ENCODE assay signal across 19 cellular contexts in genomic region chr17:31834448-31834847, GRCh38. TPM values are rescaled to one million over a fixed set of nuclear protein-coding genes. Genes with fewer than 3 reads are reported as not detected.
A peak's percentile ranks its signal among the peaks of the same experiment; 100 is the strongest.
DNase-seq lines count a peak whose midpoint lies in the region; ATAC-seq, FAIRE-seq and TF ChIP-seq lines count a peak whose summit lies in the region.
"Had no signal": no experiment of that assay in that cellular context is flagged by ENCODE, and none has a peak within 500 bp of the region (broad histone marks: within the 10 kb centered on the region; RNA-seq: fewer than 3 reads in every experiment).

No MANE protein-coding gene starts in this region.

- H3K27ac ChIP-seq in Peyer's patch, result no peak overlapping the region
- H3K27ac ChIP-seq in small intestine (ENCODE audit: low read depth in 1 of 2, low read length in 1 of 2), result no peak overlapping the region
- H3K27ac ChIP-seq: cardiac muscle cell, epithelial cell of prostate had no signal

- DNase-seq in GM12891 (ENCODE audit: insufficient read length, low spot score) (peak; percentile 27), Peyer's patch (peak in 2 of 3 donors; percentile 43 to 58), memory B cell (ENCODE audit: low spot score in 2 of 2) (peak in 1 of 2 donors; percentile 14), small intestine (no peak), GM19238 (ENCODE audit: insufficient read length, low spot score) (no peak)
- DNase-seq: activated CD4-positive, alpha-beta T cell treated with anti-CD3 and anti-CD28 coated beads for 4 hours; HCEC 1CT; hippocampal formation; left ventricle myocardium superior; NCI-H1694; NCI-H69 had no signal

- H3K9me3 ChIP-seq in Peyer's patch, result no peaks in the 10 kb centered on the region
- no peaks in the 10 kb centered on the region for H3K9me3 ChIP-seq in small intestine (ENCODE audit: control insufficient read depth, low read depth)

- no peak for TF ChIP-seq POLR2A in GM12891 (IDR thresholded peaks at IDR 0.05; ENCODE audit: low read depth, low read length)
- no peak for TF ChIP-seq POLR2A in Peyer's patch (IDR thresholded peaks at IDR 0.05)

- no peaks in the 10 kb centered on the region for H3K36me3 Mint-ChIP-seq in memory B cell
- H3K36me3 Mint-ChIP-seq: CD14-positive monocyte had no signal

- FAIRE-seq in GM12891 (lab: Jason Lieb, UNC) (peak; percentile 80), small intestine (lab: Jason Lieb, UNC) (no peak)

- H3K27me3 ChIP-seq in Peyer's patch (no peaks in the 10 kb centered on the region), small intestine (ENCODE audit: control insufficient read depth in 2 of 2, insufficient read depth in 2 of 2, low read length in 2 of 2) (no peaks in the 10 kb centered on the region)
- H3K27me3 ChIP-seq: cardiac muscle cell had no signal

- H3K9me3 Mint-ChIP-seq in memory B cell, result no peaks in the 10 kb centered on the region

- no peak overlapping the region for H3K27ac Mint-ChIP-seq in memory B cell
- H3K27ac Mint-ChIP-seq: nephron had no signal

- H3K36me3 ChIP-seq in Peyer's patch (no peaks in the 10 kb centered on the region), small intestine (ENCODE audit: control insufficient read depth in 2 of 2, insufficient read depth in 2 of 2, low read length in 2 of 2) (no peaks in the 10 kb centered on the region)
- H3K36me3 ChIP-seq: cardiac muscle cell had no signal

- WGBS in small intestine, 3 donors, result 57 to 75% (median 75%) methylated on average over 7 of the region's 7 CpGs

- TF ChIP-seq CTCF in Peyer's patch (IDR thresholded peaks at IDR 0.05), result no peak

- H3K4me3 Mint-ChIP-seq in memory B cell, result no peak overlapping the region
- H3K4me3 Mint-ChIP-seq: nephron had no signal

- no peak overlapping the region for H3K4me3 ChIP-seq in Peyer's patch
- no peak overlapping the region for H3K4me3 ChIP-seq in small intestine (ENCODE audit: low read depth in 1 of 2, low read length in 2 of 2)
- H3K4me3 ChIP-seq: cardiac muscle cell had no signal

- peak; percentile 77 for ATAC-seq in HG02870 (IDR thresholded peaks at IDR 0.05; ENCODE audit: unreplicated experiment)
- peak; percentile 92 for ATAC-seq in memory B cell (ENCODE audit: low read depth)
- ATAC-seq in GM18909 (IDR thresholded peaks at IDR 0.05; ENCODE audit: poor library complexity, unreplicated experiment), result no peak
- no peak for ATAC-seq in GM21367 (IDR thresholded peaks at IDR 0.05; ENCODE audit: unreplicated experiment)
- ATAC-seq: left ventricle myocardium superior, sciatic nerve had no signal

- H3K4me1 Mint-ChIP-seq in memory B cell, result peaks cover 7% of the 10 kb centered on the region
- H3K4me1 Mint-ChIP-seq: nephron had no signal

- H3K4me1 ChIP-seq in Peyer's patch, result no peaks in the 10 kb centered on the region
- no peaks in the 10 kb centered on the region for H3K4me1 ChIP-seq in small intestine (ENCODE audit: control insufficient read depth in 2 of 2, insufficient read depth in 1 of 2, low read depth in 1 of 2, low read length in 1 of 2)

- H3K27me3 Mint-ChIP-seq in memory B cell, result peaks cover 3% of the 10 kb centered on the region

TF ChIP-seq in GM12891, 5 proteins besides CTCF, POLR2A, EP300 and RAD21:
- TF ChIP-seq SPI1 (IDR thresholded peaks at IDR 0.05; ENCODE audit: low read depth, low read length) (peak; percentile 35), TAF1 (IDR thresholded peaks at IDR 0.05; ENCODE audit: low read depth, low read length) (no peak)

RNA-seq across cellular contexts. Expression of gene COPRS, which starts 24.6 kb away (rescaled TPM):
- polyA plus RNA-seq in GM12891 (2012; ENCODE audit: low read depth, missing spikeins), result 15.9 TPM
- total RNA-seq in Peyer's patch, result 10 to 100 TPM; 16.1 to 96.6 (median 31.7) TPM
- polyA plus RNA-seq in small intestine, result 10 to 100 TPM; 12.7 to 32.7 (median 31.6) TPM

Comparison
In these comparisons a context has a peak if more than half of its experiments do, and no peak if none do; other contexts are left out.
1. DNase-seq: peak in GM12891 (single experiment) and Peyer's patch (2 of 3); none in small intestine (single experiment) and GM19238 (single experiment).
2. ATAC-seq: peak in HG02870 (single experiment) and memory B cell (single experiment); none in GM18909 (single experiment) and GM21367 (single experiment).